Comparison of ENCODE assay signal across 15 cellular contexts in the genomic region with DNA sequence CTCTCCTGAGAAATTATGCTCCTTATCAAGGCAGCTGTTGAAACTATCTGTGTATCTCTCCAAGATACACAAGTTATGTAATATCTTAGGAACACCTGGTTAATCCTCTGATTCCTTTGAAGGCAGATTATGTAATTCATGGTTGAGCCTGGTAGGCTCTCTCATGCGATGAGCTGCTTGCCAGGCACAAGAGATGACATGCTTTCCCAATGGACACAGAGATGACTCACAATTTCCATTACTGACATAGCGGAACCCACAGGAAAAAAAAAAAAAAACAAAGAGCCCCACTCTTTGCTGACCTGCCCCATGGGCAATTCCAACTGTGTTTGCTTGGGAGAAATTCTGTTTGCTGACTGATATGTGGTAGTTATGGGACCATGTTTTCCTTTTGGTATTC.
DNase-seq lines count a peak whose midpoint lies in the region; ATAC-seq and TF ChIP-seq lines count a peak whose summit lies in the region.
"Had no signal": no experiment of that assay in that cellular context is flagged by ENCODE, and none has a peak within 500 bp of the region (broad histone marks: within the 10 kb centered on the region; RNA-seq: fewer than 3 reads in every experiment).

No MANE protein-coding gene starts in this region.

- H3K27ac Mint-ChIP-seq in osteocyte (ENCODE audit: unreplicated experiment) (peak overlapping the region; percentile 85), type B pancreatic cell (no peak overlapping the region)
- H3K27ac Mint-ChIP-seq: CD4-positive, alpha-beta memory T cell had no signal

- DNase-seq in HPDE6-E6E7 (ENCODE audit: extremely low spot score) (peak; percentile 15), SW480 (ENCODE audit: low spot score) (peak; percentile 72), foreskin keratinocyte (peak; percentile 70 to 92), osteocyte (ENCODE audit: extremely low spot score, unreplicated experiment) (no peak), globus pallidus (ENCODE audit: low spot score) (no peak), left lung (no peak), type B pancreatic cell (ENCODE audit: extremely low spot score, unreplicated experiment) (no peak)
- DNase-seq: CD4-positive, alpha-beta memory T cell; esophagus squamous epithelium; ovary; RPMI8226; stimulated activated CD4-positive, alpha-beta T cell treated with anti-CD3 and anti-CD28 coated beads, Interleukin-2, amount 100 ng/mL, for 48 hours; stimulated activated naive CD4-positive, alpha-beta T cell treated with Interleukin-2 at 50 U/mL for 16 hours had no signal

- peaks cover 0 to 3% of the 10 kb centered on the region in 2 donors for H3K9me3 ChIP-seq in left lung
- H3K9me3 ChIP-seq: esophagus squamous epithelium, ovary had no signal

- H3K27me3 Mint-ChIP-seq in osteocyte (ENCODE audit: unreplicated experiment) (no peaks in the 10 kb centered on the region), type B pancreatic cell (no peaks in the 10 kb centered on the region)
- H3K27me3 Mint-ChIP-seq: CD4-positive, alpha-beta memory T cell had no signal

- H3K4me3 Mint-ChIP-seq in osteocyte (ENCODE audit: unreplicated experiment) (no peak overlapping the region), type B pancreatic cell (no peak overlapping the region)
- H3K4me3 Mint-ChIP-seq: CD4-positive, alpha-beta memory T cell had no signal

- ATAC-seq in foreskin keratinocyte, result peak; percentile 98
- ATAC-seq in left lung, result no peak

- H3K36me3 ChIP-seq in left lung, result no peaks in the 10 kb centered on the region
- H3K36me3 ChIP-seq: cardiac muscle cell, esophagus squamous epithelium, ovary had no signal

- no peak for TF ChIP-seq CTCF in foreskin keratinocyte (conservative IDR thresholded peaks at IDR 0.05)
- no peak for TF ChIP-seq CTCF in osteocyte (IDR thresholded peaks at IDR 0.05)
- TF ChIP-seq CTCF in left lung (IDR thresholded peaks at IDR 0.05), result no peak
- no peak for TF ChIP-seq CTCF in type B pancreatic cell (conservative IDR thresholded peaks at IDR 0.05)

- H3K27ac ChIP-seq in foreskin keratinocyte (no peak overlapping the region), left lung (no peak overlapping the region)
- H3K27ac ChIP-seq: cardiac muscle cell, esophagus squamous epithelium, ovary had no signal

- no peaks in the 10 kb centered on the region for H3K27me3 ChIP-seq in foreskin keratinocyte
- no peaks in the 10 kb centered on the region for H3K27me3 ChIP-seq in left lung
- H3K27me3 ChIP-seq: cardiac muscle cell, esophagus squamous epithelium, ovary had no signal

- H3K4me1 Mint-ChIP-seq in osteocyte (ENCODE audit: unreplicated experiment), result peaks cover 63% of the 10 kb centered on the region
- H3K4me1 Mint-ChIP-seq in type B pancreatic cell (ENCODE audit: unreplicated experiment), result peaks cover 8% of the 10 kb centered on the region
- H3K4me1 Mint-ChIP-seq: CD4-positive, alpha-beta memory T cell had no signal

- H3K4me3 ChIP-seq in left lung, result no peak overlapping the region
- H3K4me3 ChIP-seq: cardiac muscle cell, esophagus squamous epithelium, lung, ovary had no signal

- H3K9me3 Mint-ChIP-seq in osteocyte (ENCODE audit: unreplicated experiment) (peaks cover 3% of the 10 kb centered on the region), type B pancreatic cell (no peaks in the 10 kb centered on the region)

- intact Hi-C loops in left lung (cut with DNase I), result no loop called here

- H3K4me1 ChIP-seq in foreskin keratinocyte (no peaks in the 10 kb centered on the region), left lung (no peaks in the 10 kb centered on the region)
- H3K4me1 ChIP-seq: esophagus squamous epithelium had no signal

- H3K36me3 Mint-ChIP-seq in osteocyte (ENCODE audit: unreplicated experiment) (peaks cover 4% of the 10 kb centered on the region), type B pancreatic cell (no peaks in the 10 kb centered on the region)
- H3K36me3 Mint-ChIP-seq: CD4-positive, alpha-beta memory T cell had no signal

Comparison
In these comparisons a context has a peak if more than half of its experiments do, and no peak if none do; other contexts are left out.
1. DNase-seq: peak in HPDE6-E6E7 (single experiment), SW480 (single experiment) and foreskin keratinocyte (2 of 2); none in osteocyte (single experiment), globus pallidus (single experiment), left lung (0 of 2) and type B pancreatic cell (single experiment).